ENCODE assay signal across 16 cellular contexts in the genomic region with DNA sequence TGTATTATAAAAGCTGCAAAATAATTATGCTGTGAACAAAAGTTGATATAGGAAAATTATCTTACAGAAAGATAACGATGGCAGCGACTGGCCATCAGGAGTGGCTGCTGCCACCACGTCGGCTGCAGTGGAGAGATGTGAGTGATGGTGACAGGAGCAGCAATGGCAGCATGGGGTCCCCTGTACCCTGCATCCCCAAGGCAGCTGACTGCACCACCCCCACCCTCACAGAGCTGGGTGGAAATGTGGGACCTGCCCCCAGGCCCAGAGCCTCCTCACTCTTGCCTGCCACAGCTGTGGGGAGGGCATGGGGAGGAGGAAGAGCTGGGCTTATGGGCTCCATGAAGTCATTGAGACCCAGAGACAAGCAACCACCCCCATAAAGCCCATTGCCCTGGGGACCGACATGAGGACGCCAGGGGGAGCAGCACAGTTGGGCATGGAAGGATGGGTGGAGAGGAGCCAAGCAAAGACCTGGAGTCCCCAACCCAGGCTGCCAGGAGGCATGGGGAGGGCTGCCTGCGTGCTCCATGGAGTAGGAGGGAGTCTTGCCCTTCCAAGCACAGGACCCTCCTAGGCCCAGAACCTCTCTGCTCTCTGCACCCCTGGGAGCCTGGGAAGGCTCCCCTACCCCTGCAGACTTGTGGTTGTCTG.
DNase-seq lines count a peak whose midpoint lies in the region; ATAC-seq, FAIRE-seq and TF ChIP-seq lines count a peak whose summit lies in the region.
"Had no signal": no experiment of that assay in that cellular context is flagged by ENCODE, and none has a peak within 500 bp of the region (broad histone marks: within the 10 kb centered on the region; RNA-seq: fewer than 3 reads in every experiment).

No MANE protein-coding gene starts in this region.

- POLR2A ChIA-PET in HepG2 (lab: Yijun Ruan, JAX) = no interaction called here

- no peaks in the 10 kb centered on the region for H3K36me3 ChIP-seq in HepG2 (replicated peaks in 1 of 2; ENCODE audit: control insufficient read depth in 1 of 2, insufficient read depth in 2 of 2, low read length in 2 of 2)

- in situ Hi-C loops in HepG2 (cut with HindIII; ENCODE audit: extremely low pct_ligation_motif_present, low pct_unique_long_range_greater_than_20kb) = no loop called here

- no peak for TF ChIP-seq RAD21 in HepG2 (CRISPR knock-in tag; IDR thresholded peaks at IDR 0.05)

- H4K20me1 ChIP-seq in HepG2 (ENCODE audit: insufficient read depth, low read length) = no peaks in the 10 kb centered on the region

- ATAC-seq in Right ventricle myocardium inferior = no peak
- no peak for ATAC-seq in Right ventricle myocardium superior (ENCODE audit: poor library complexity)
- peak; percentile 60 for ATAC-seq in HepG2
- peak; percentile 55 for ATAC-seq in stimulated activated memory B cell treated with anti-CD40 and anti-IgM and Interleukin-4, amounts not matched to agents 10 μg/mL and 1 μg/mL and 100 μg/mL, for 72 hours
- ATAC-seq in T-helper 17 cell = no peak
- ATAC-seq: CD8-positive, alpha-beta T cell had no signal

- H3K27me3 ChIP-seq in HepG2 (ENCODE audit: control insufficient read depth in 1 of 2, insufficient read depth in 2 of 2, low read length in 2 of 2) = no peaks in the 10 kb centered on the region

- H3K27me3 Mint-ChIP-seq in stimulated activated memory B cell treated with anti-CD40 and anti-IgM and Interleukin-4, amounts not matched to agents 10 μg/mL and 1 μg/mL and 100 μg/mL, for 72 hours = no peaks in the 10 kb centered on the region
- H3K27me3 Mint-ChIP-seq in T-helper 17 cell = no peaks in the 10 kb centered on the region
- no peaks in the 10 kb centered on the region for H3K27me3 Mint-ChIP-seq in chondrocyte (ENCODE audit: low read depth)
- H3K27me3 Mint-ChIP-seq: IgD-negative memory B cell had no signal

- peaks cover 4% of the 10 kb centered on the region for H3K9me3 Mint-ChIP-seq in stimulated activated memory B cell treated with anti-CD40 and anti-IgM and Interleukin-4, amounts not matched to agents 10 μg/mL and 1 μg/mL and 100 μg/mL, for 72 hours
- no peaks in the 10 kb centered on the region for H3K9me3 Mint-ChIP-seq in chondrocyte (ENCODE audit: low read depth)
- H3K9me3 Mint-ChIP-seq: IgD-negative memory B cell had no signal

- H3K4me1 Mint-ChIP-seq in stimulated activated memory B cell treated with anti-CD40 and anti-IgM and Interleukin-4, amounts not matched to agents 10 μg/mL and 1 μg/mL and 100 μg/mL, for 72 hours = no peaks in the 10 kb centered on the region
- H3K4me1 Mint-ChIP-seq in T-helper 17 cell (no peaks in the 10 kb centered on the region), chondrocyte (ENCODE audit: low read depth) (no peaks in the 10 kb centered on the region)
- H3K4me1 Mint-ChIP-seq: CD14-positive monocyte, IgD-negative memory B cell had no signal

- TF ChIP-seq CTCF in HepG2 (CRISPR knock-in tag; IDR thresholded peaks at IDR 0.05) = peak; percentile 16; the same call in 1 of the 2 replicates
- TF ChIP-seq CTCF in D721Med (IDR thresholded peaks at IDR 0.05; ENCODE audit: insufficient read depth, missing control alignments) = no peak
- no peak for TF ChIP-seq CTCF in chondrocyte (IDR thresholded peaks at IDR 0.05)

- no peaks in the 10 kb centered on the region for H3K36me3 Mint-ChIP-seq in stimulated activated memory B cell treated with anti-CD40 and anti-IgM and Interleukin-4, amounts not matched to agents 10 μg/mL and 1 μg/mL and 100 μg/mL, for 72 hours
- H3K36me3 Mint-ChIP-seq in T-helper 17 cell (ENCODE audit: low read depth) = peaks cover 2% of the 10 kb centered on the region
- H3K36me3 Mint-ChIP-seq in chondrocyte (ENCODE audit: low read depth) = no peaks in the 10 kb centered on the region
- H3K36me3 Mint-ChIP-seq: CD14-positive monocyte; CD8-positive, alpha-beta T cell; IgD-negative memory B cell had no signal

- no peak for TF ChIP-seq POLR2A in HepG2 (IDR thresholded peaks at IDR 0.05; ENCODE audit: insufficient read depth in 1 of 2, low read depth in 2 of 2, low read length in 2 of 2)

- 11% methylated on average over 6 of the region's 7 CpGs for WGBS in HepG2 (ENCODE audit: low lambda C conversion rate)

- no peak overlapping the region for H3K4me3 ChIP-seq in HepG2 (replicated peaks in 1 of 3; ENCODE audit: insufficient read depth in 1 of 3, low read depth in 2 of 3, low read length in 3 of 3)
- H3K4me3 ChIP-seq: GM23248 had no signal

- DNase-seq in Right ventricle myocardium inferior (ENCODE audit: missing footprints) (peak; percentile 39), Right ventricle myocardium superior (no peak), HepG2 (ENCODE audit: low spot score) (no peak), D721Med (ENCODE audit: insufficient read length, low spot score) (no peak), T-helper 17 cell (no peak), chondrocyte (ENCODE audit: low spot score) (no peak)
- DNase-seq: CD8-positive, alpha-beta T cell; COR-L47; DND-41; GDM1; GM23248; H7 had no signal

- no peaks in the 10 kb centered on the region for H3K79me2 ChIP-seq in HepG2 (ENCODE audit: insufficient read depth, low read length)

- no peaks in the 10 kb centered on the region for H3K9me3 ChIP-seq in HepG2 (ENCODE audit: low read length)
- H3K9me3 ChIP-seq in T-helper 17 cell (ENCODE audit: control insufficient read depth, low read length, poor library complexity, severe bottlenecking) = no peaks in the 10 kb centered on the region

- H3K4me1 ChIP-seq in HepG2 (ENCODE audit: insufficient read depth, low read length) = no peaks in the 10 kb centered on the region

- intact Hi-C loops in Right ventricle myocardium inferior (cut with DNase I) (no loop called here), Right ventricle myocardium superior (cut with DNase I) (no loop called here), HepG2 (cut with micrococcal nuclease; ENCODE audit: unreplicated experiment) (no loop called here)

- H3K27ac ChIP-seq in HepG2 (ENCODE audit: extremely low read length, insufficient read depth, low read length) = no peak overlapping the region
- H3K27ac ChIP-seq: 22Rv1, GM23248 had no signal

- H3K27ac Mint-ChIP-seq in stimulated activated memory B cell treated with anti-CD40 and anti-IgM and Interleukin-4, amounts not matched to agents 10 μg/mL and 1 μg/mL and 100 μg/mL, for 72 hours = no peak overlapping the region
- no peak overlapping the region for H3K27ac Mint-ChIP-seq in T-helper 17 cell
- no peak overlapping the region for H3K27ac Mint-ChIP-seq in chondrocyte (ENCODE audit: unreplicated experiment)
- H3K27ac Mint-ChIP-seq: CD14-positive monocyte; CD8-positive, alpha-beta T cell had no signal

- CTCF ChIA-PET in HepG2 (lab: Yijun Ruan, JAX; ENCODE audit: low intra/inter-chr PET ratio, low total read pairs) = no interaction called here

- no peak overlapping the region for H3K9ac ChIP-seq in HepG2 (ENCODE audit: insufficient read depth, low read depth, low read length)
- H3K9ac ChIP-seq: GM23248 had no signal

- no peak overlapping the region for H3K4me3 Mint-ChIP-seq in stimulated activated memory B cell treated with anti-CD40 and anti-IgM and Interleukin-4, amounts not matched to agents 10 μg/mL and 1 μg/mL and 100 μg/mL, for 72 hours
- H3K4me3 Mint-ChIP-seq in T-helper 17 cell (no peak overlapping the region), chondrocyte (ENCODE audit: unreplicated experiment) (no peak overlapping the region)
- H3K4me3 Mint-ChIP-seq: CD14-positive monocyte; CD8-positive, alpha-beta T cell; IgD-negative memory B cell had no signal

- TF ChIP-seq EP300 in HepG2 (IDR thresholded peaks at IDR 0.05; ENCODE audit: low read depth in 2 of 2, low read length in 2 of 2) (no peak), HepG2 (CRISPR knock-in tag; IDR thresholded peaks at IDR 0.05; ENCODE audit: borderline replicate concordance) (no peak)

- FAIRE-seq in HepG2 (lab: Jason Lieb, UNC) (no peak), D721Med (lab: Jason Lieb, UNC) (no peak)

- H3K4me2 ChIP-seq in HepG2 (ENCODE audit: low read depth, low read length) = no peak overlapping the region

- BruUV-seq in HepG2 (replicated peaks; lab: Mats Ljungman, UMichigan) = no TSS peak

- H2AFZ ChIP-seq in HepG2 (ENCODE audit: low read length) = no peak overlapping the region
- H2AFZ ChIP-seq: GM23248 had no signal

TF ChIP-seq in HepG2, 621 proteins besides CTCF, POLR2A, EP300 and RAD21:
- TF ChIP-seq JUND (CRISPR knock-in tag; IDR thresholded peaks at IDR 0.05) = no peak

Comparison
In these comparisons a context has a peak if more than half of its experiments do, and no peak if none do; other contexts are left out.
1. ATAC-seq: peak in HepG2 (single experiment) and stimulated activated memory B cell treated with anti-CD40 and anti-IgM and Interleukin-4, amounts not matched to agents 10 μg/mL and 1 μg/mL and 100 μg/mL, for 72 hours (single experiment); none in Right ventricle myocardium inferior (single experiment), Right ventricle myocardium superior (single experiment) and T-helper 17 cell (single experiment).